Comparison of ENCODE assay signal across 8 cellular contexts in genomic region chr14:76918751-76919421, GRCh38.
DNase-seq lines count a peak whose midpoint lies in the region; ATAC-seq and TF ChIP-seq lines count a peak whose summit lies in the region.

No MANE protein-coding gene starts in this region.

- ATAC-seq in HG02610 (IDR thresholded peaks at IDR 0.05; ENCODE audit: unreplicated experiment) (no peak), HG03378 (IDR thresholded peaks at IDR 0.05; ENCODE audit: unreplicated experiment) (no peak), HG03354 (IDR thresholded peaks at IDR 0.05; ENCODE audit: poor library complexity, severe bottlenecking, unreplicated experiment) (no peak)

- peak overlapping the region; percentile 59 for H3K27ac ChIP-seq in WERI-Rb-1

- peaks cover 75% of the 10 kb centered on the region for H3K4me1 ChIP-seq in neuron (ENCODE audit: insufficient read depth, low read length)

- H3K4me3 ChIP-seq in WERI-Rb-1 (ENCODE audit: low read depth, low read length) (no peak overlapping the region), fibroblast of villous mesenchyme (ENCODE audit: low read depth, low read length) (peak overlapping the region; percentile 14), neuron (ENCODE audit: low read length) (peak overlapping the region; percentile 31)

- TF ChIP-seq CTCF in WERI-Rb-1 (IDR thresholded peaks at IDR 0.05; ENCODE audit: low read depth, low read length) (peak; percentile 62), fibroblast of villous mesenchyme (IDR thresholded peaks at IDR 0.05; ENCODE audit: insufficient read depth, low read depth, low read length) (no peak)

- no peaks in the 10 kb centered on the region for H3K36me3 ChIP-seq in WERI-Rb-1
- no peaks in the 10 kb centered on the region for H3K36me3 ChIP-seq in neuron (ENCODE audit: insufficient read depth, low read length)

- H3K9me3 ChIP-seq in WERI-Rb-1 (ENCODE audit: severe bottlenecking) (no peaks in the 10 kb centered on the region), neuron (ENCODE audit: low read length) (no peaks in the 10 kb centered on the region)

- no peak overlapping the region for H2AFZ ChIP-seq in neuron (ENCODE audit: low read depth, low read length)

- H3K27me3 ChIP-seq in WERI-Rb-1 (ENCODE audit: insufficient read depth, low read depth, severe bottlenecking) (no peaks in the 10 kb centered on the region), neuron (ENCODE audit: insufficient read depth, low read length) (no peaks in the 10 kb centered on the region)

- peak; percentile 99 for DNase-seq in Daoy (ENCODE audit: low read depth)
- peak; percentile 88 for DNase-seq in LoVo (ENCODE audit: low spot score)
- peak; percentile 75 for DNase-seq in WERI-Rb-1
- peak; percentile 99 for DNase-seq in fibroblast of villous mesenchyme (ENCODE audit: low read depth)
